In genomic region chr11:45856044-45856468, GRCh38 we compare ENCODE assay signal across 15 cellular contexts. TPM values are rescaled to one million over a fixed set of nuclear protein-coding genes. Genes with fewer than 3 reads are reported as not detected.
DNase-seq lines count a peak whose midpoint lies in the region; ATAC-seq and TF ChIP-seq lines count a peak whose summit lies in the region.
"Had no signal": no experiment of that assay in that cellular context is flagged by ENCODE, and none has a peak within 500 bp of the region (broad histone marks: within the 10 kb centered on the region; RNA-seq: fewer than 3 reads in every experiment).

No MANE protein-coding gene starts in this region.

- intact Hi-C loops in left ventricle myocardium inferior (cut with micrococcal nuclease): no loop called here
- intact Hi-C loops in Right ventricle myocardium superior (cut with DNase I): loop anchor here (5.0 kb wide), 1 partner anchor 61 kb away; the partner anchor contains the start of gene PEX16
- intact Hi-C loops in aorta (cut with DNase I): no loop called here

- no peak overlapping the region for H3K4me2 ChIP-seq in GM23338

- H3K4me3 ChIP-seq in left ventricle myocardium inferior: no peak overlapping the region
- H3K4me3 ChIP-seq in aorta (ENCODE audit: low read length in 2 of 2): no peak overlapping the region
- H3K4me3 ChIP-seq in GM23338: no peak overlapping the region
- H3K4me3 ChIP-seq: SK-N-MC had no signal

- peaks cover 60% of the 10 kb centered on the region for H3K4me1 Mint-ChIP-seq in GM23338

- H4K20me1 ChIP-seq in GM23338 (replicated peaks; ENCODE audit: insufficient read depth): peaks cover 31% of the 10 kb centered on the region

- WGBS in aorta, 2 donors: 3 to 10% methylated on average over 6 of the region's 6 CpGs

- no peak for DNase-seq in left ventricle myocardium inferior
- DNase-seq in Right ventricle myocardium superior: no peak
- peak; percentile 85 for DNase-seq in fibroblast of peridontal ligament (ENCODE audit: extremely low read depth)
- DNase-seq in renal cortical epithelial cell (ENCODE audit: low read depth): peak; percentile 26
- no peak for DNase-seq in aorta
- DNase-seq in GM23338 (ENCODE audit: low spot score): no peak
- DNase-seq: activated CD8-positive, alpha-beta memory T cell treated with anti-CD3 and anti-CD28 coated beads, Interleukin-2, amount 50 U/mL, for 4 hours; naive B cell; NCI-H2081 treated with DMSO at 0.1 percent for 48 hours; NK-92 treated with Interleukin-12 subunit alpha and Interleukin-12 subunit beta, amount 100 ng/mL, for 24 hours had no signal

- no peaks in the 10 kb centered on the region for H3K27me3 ChIP-seq in left ventricle myocardium inferior (ENCODE audit: low read depth)
- H3K27me3 ChIP-seq in aorta (ENCODE audit: control insufficient read depth in 1 of 2, insufficient read depth in 2 of 2, low read length in 1 of 2): no peaks in the 10 kb centered on the region
- H3K27me3 ChIP-seq in GM23338 (ENCODE audit: insufficient read depth): no peaks in the 10 kb centered on the region

- H3K79me2 ChIP-seq in GM23338 (replicated peaks; ENCODE audit: insufficient read depth): peaks cover 9% of the 10 kb centered on the region

- H2AFZ ChIP-seq in GM23338: no peak overlapping the region

- H3K4me3 Mint-ChIP-seq in GM23338: no peak overlapping the region
- H3K4me3 Mint-ChIP-seq: naive B cell, WTC11 had no signal

- 0 out of 3 replicates have a peak, but pooled peaks cover 6% of the 10 kb centered on the region for H3K36me3 Mint-ChIP-seq in GM23338 (ENCODE audit: low read depth)
- H3K36me3 Mint-ChIP-seq: activated naive CD4-positive, alpha-beta T cell treated with anti-CD3 and anti-CD28 coated beads, Interleukin-2, amount 50 U/mL, for 72 hours had no signal

- H3K27me3 Mint-ChIP-seq in GM23338 (ENCODE audit: insufficient read depth, low read depth, poor library complexity): peaks cover 2% of the 10 kb centered on the region
- H3K27me3 Mint-ChIP-seq: naive B cell had no signal

- peaks cover 100% of the 10 kb centered on the region for H3K4me1 ChIP-seq in left ventricle myocardium inferior
- H3K4me1 ChIP-seq in aorta (ENCODE audit: control insufficient read depth in 1 of 2, insufficient read depth in 2 of 2, low read length in 2 of 2): peaks cover 0 to 6% of the 10 kb centered on the region in 2 donors
- H3K4me1 ChIP-seq in GM23338 (ENCODE audit: insufficient read depth): peaks cover 54% of the 10 kb centered on the region

- no peak overlapping the region for H3K27ac Mint-ChIP-seq in GM23338
- H3K27ac Mint-ChIP-seq: activated naive CD4-positive, alpha-beta T cell treated with anti-CD3 and anti-CD28 coated beads, Interleukin-2, amount 50 U/mL, for 72 hours; naive B cell had no signal

- no peak for TF ChIP-seq CTCF in left ventricle myocardium inferior (IDR thresholded peaks at IDR 0.05; ENCODE audit: borderline replicate concordance)
- TF ChIP-seq CTCF in GM23338 (conservative IDR thresholded peaks at IDR 0.05; ENCODE audit: low read depth in 2 of 2): no peak

- peak overlapping the region; percentile 99 for H3K27ac ChIP-seq in left ventricle myocardium inferior (replicated peaks)
- peak overlapping the region; percentile 33 to 80 for H3K27ac ChIP-seq in aorta (ENCODE audit: low read depth in 1 of 2, low read length in 2 of 2)
- H3K27ac ChIP-seq in GM23338 (ENCODE audit: low read depth): no peak overlapping the region

- no peaks in the 10 kb centered on the region for H3K9me3 Mint-ChIP-seq in GM23338
- H3K9me3 Mint-ChIP-seq: activated naive CD4-positive, alpha-beta T cell treated with anti-CD3 and anti-CD28 coated beads, Interleukin-2, amount 50 U/mL, for 72 hours; naive B cell; WTC11 had no signal

- ATAC-seq in Right ventricle myocardium superior (ENCODE audit: poor library complexity) (no peak), aorta (ENCODE audit: low FRiP score) (peak; percentile 69), GM23338 (no peak), HG02884 (IDR thresholded peaks at IDR 0.05; ENCODE audit: unreplicated experiment) (no peak), GM18517 (IDR thresholded peaks at IDR 0.05; ENCODE audit: unreplicated experiment) (no peak)
- ATAC-seq: activated naive CD4-positive, alpha-beta T cell treated with anti-CD3 and anti-CD28 coated beads, Interleukin-2, amount 50 U/mL, for 72 hours; WTC11 had no signal

- 0 out of 2 replicates have a peak, but pooled peaks cover 4% of the 10 kb centered on the region for H3F3A ChIP-seq in GM23338 (replicated peaks; ENCODE audit: low read depth)

- H3K36me3 ChIP-seq in left ventricle myocardium inferior (peaks cover 29% of the 10 kb centered on the region), aorta (ENCODE audit: control insufficient read depth in 1 of 2, insufficient read depth in 2 of 2, low read length in 1 of 2) (peaks cover 0 to 3% of the 10 kb centered on the region in 2 donors), GM23338 (ENCODE audit: insufficient read depth) (no peaks in the 10 kb centered on the region)

- no peaks in the 10 kb centered on the region for H3K9me3 ChIP-seq in left ventricle myocardium inferior (replicated peaks)
- no peaks in the 10 kb centered on the region for H3K9me3 ChIP-seq in aorta (ENCODE audit: control insufficient read depth, low read length)

- no peaks in the 10 kb centered on the region for H3K9me2 ChIP-seq in GM23338 (ENCODE audit: insufficient read depth)

TF ChIP-seq in GM23338, 12 proteins besides CTCF, POLR2A, EP300 and RAD21:
- TF ChIP-seq ZNF331 (CRISPR knock-in tag; IDR thresholded peaks at IDR 0.05; ENCODE audit: low read depth) (no peak), JUNB (IDR thresholded peaks at IDR 0.05; ENCODE audit: unreplicated experiment) (no peak)

RNA-seq across cellular contexts. Expression of gene CRY2, which starts 8.8 kb away (rescaled TPM):
- 62.2 TPM for total RNA-seq in left ventricle myocardium inferior
- total RNA-seq in Right ventricle myocardium superior: 68.3 TPM
- 5.4 and 14.4 TPM in 2 replicates for total RNA-seq in renal cortical epithelial cell
- total RNA-seq in aorta: 10 to 100 TPM; 32.6 to 54.1 TPM
- polyA plus RNA-seq in aorta: 10 to 100 TPM in 1 of 2 donors, 1 to 10 TPM in 1; 6.4 to 23.7 TPM
- total RNA-seq in GM23338 (2014; rRNA removed; shearing (Covaris generic)): 14.6 and 15.4 TPM in 2 replicates
- 5.6 and 9.5 TPM in 2 replicates for polyA plus RNA-seq in GM23338 (2016; fragmentation: Nextera tagmentation; extraction: Ambion mirVana)

RNA-seq across cellular contexts. Expression of gene MAPK8IP1, which starts 29.4 kb away (rescaled TPM):
- total RNA-seq in left ventricle myocardium inferior (4.6 TPM), Right ventricle myocardium superior (4.5 TPM), renal cortical epithelial cell (1.4 and 8.7 TPM in 2 replicates), aorta (1 to 10 TPM; 6.5 to 7.8 TPM)
- polyA plus RNA-seq in aorta (1 to 10 TPM; 1.6 to 5.5 TPM), GM23338 (2016; fragmentation: Nextera tagmentation; extraction: Ambion mirVana) (5.9 and 6.8 TPM in 2 replicates)
- 34.1 and 39.4 TPM in 2 replicates for total RNA-seq in GM23338 (2014; rRNA removed; shearing (Covaris generic))

RNA-seq across cellular contexts. Expression of gene FREY1, which starts 51.0 kb away (rescaled TPM):
- total RNA-seq in left ventricle myocardium inferior: not detected
- total RNA-seq in Right ventricle myocardium superior: not detected
- total RNA-seq in renal cortical epithelial cell: 0.70 TPM in 1 of 2 replicates, not detected in the other
- under 1 TPM; 0.65 to 0.87 TPM for total RNA-seq in aorta
- polyA plus RNA-seq in aorta: not detected
- total RNA-seq in GM23338 (2014; rRNA removed; shearing (Covaris generic)): 1.1 TPM in 1 of 2 replicates, not detected in the other
- polyA plus RNA-seq in GM23338 (2016; fragmentation: Nextera tagmentation; extraction: Ambion mirVana): not detected in 2 replicates

RNA-seq across cellular contexts. Expression of gene SLC35C1, which starts 51.1 kb away (rescaled TPM):
- total RNA-seq in left ventricle myocardium inferior: 5.7 TPM
- 5.8 TPM for total RNA-seq in Right ventricle myocardium superior
- 14.9 and 17.9 TPM in 2 replicates for total RNA-seq in renal cortical epithelial cell
- 10 to 100 TPM; 11.5 to 11.8 TPM for total RNA-seq in aorta
- 1 to 10 TPM; 6.5 to 9.4 TPM for polyA plus RNA-seq in aorta
- 6.9 and 11.0 TPM in 2 replicates for total RNA-seq in GM23338 (2014; rRNA removed; shearing (Covaris generic))
- polyA plus RNA-seq in GM23338 (2016; fragmentation: Nextera tagmentation; extraction: Ambion mirVana): 6.8 and 7.7 TPM in 2 replicates

Comparison
In these comparisons a context has a peak if more than half of its experiments do, and no peak if none do; other contexts are left out.
1. DNase-seq: peak in fibroblast of peridontal ligament (single experiment) and renal cortical epithelial cell (single experiment); none in left ventricle myocardium inferior (single experiment), Right ventricle myocardium superior (single experiment), aorta (0 of 2) and GM23338 (single experiment).